In the genomic region with DNA sequence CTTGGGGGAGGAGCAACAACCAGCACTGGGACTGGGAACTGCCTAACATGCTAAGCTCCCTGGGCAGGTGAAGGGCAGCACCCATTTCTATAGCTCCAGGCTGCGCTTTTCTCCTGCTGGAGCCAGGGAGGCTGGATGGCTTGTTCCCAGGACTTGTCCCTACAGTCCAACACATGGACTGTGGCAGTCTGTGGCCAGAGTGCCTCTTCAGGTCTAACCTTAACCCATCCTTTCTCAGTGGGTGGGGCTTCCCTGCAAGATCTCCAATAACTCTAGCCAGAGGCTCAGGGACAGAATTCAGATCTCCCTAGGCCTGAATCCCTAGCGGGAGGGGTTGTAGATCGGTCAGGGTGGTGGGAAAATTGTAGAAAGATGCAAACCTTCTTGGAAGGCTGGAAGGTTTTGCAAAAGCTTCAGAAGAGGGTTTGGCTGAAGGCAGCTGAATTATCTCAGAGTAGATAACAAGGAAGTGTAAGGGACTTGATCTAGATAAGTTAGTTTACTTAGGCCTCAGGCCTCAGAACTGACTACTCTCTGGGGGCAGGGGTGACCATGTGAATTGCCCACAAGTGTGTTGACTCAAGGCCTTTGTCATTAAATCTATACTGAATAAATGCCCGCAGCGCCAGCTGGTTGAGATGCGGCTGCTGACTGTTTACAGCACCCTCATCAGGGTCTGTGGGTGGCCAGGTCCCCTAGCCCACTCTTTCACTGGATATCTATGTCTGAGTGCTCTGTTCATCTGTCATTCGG, we compare ENCODE assay signal across 16 cellular contexts.
DNase-seq lines count a peak whose midpoint lies in the region; FAIRE-seq and TF ChIP-seq lines count a peak whose summit lies in the region.
"Had no signal": no experiment of that assay in that cellular context is flagged by ENCODE, and none has a peak within 500 bp of the region (broad histone marks: within the 10 kb centered on the region; RNA-seq: fewer than 3 reads in every experiment).

No MANE protein-coding gene starts in this region.

- CTCF ChIA-PET in PC-9 (lab: Charles Lee), result interaction anchor here (1.7 kb wide), 1 partner anchor 19 kb away, joined by 5 read pairs; no protein-coding TSS in a partner anchor
- CTCF ChIA-PET in SK-N-SH (lab: Yijun Ruan, JAX), result no interaction called here

- no peak overlapping the region for H3K27ac Mint-ChIP-seq in astrocyte (ENCODE audit: unreplicated experiment)
- H3K27ac Mint-ChIP-seq: CD4-positive, alpha-beta T cell had no signal

- no peak overlapping the region for H2AFZ ChIP-seq in PC-9
- no peak overlapping the region for H2AFZ ChIP-seq in astrocyte (ENCODE audit: low read depth, low read length)
- H2AFZ ChIP-seq in SK-N-SH (ENCODE audit: low read depth), result no peak overlapping the region

- H3K27ac ChIP-seq in C4-2B, result peak overlapping the region; percentile 36
- peak overlapping the region; percentile 14; the same call in 1 of the 2 replicates for H3K27ac ChIP-seq in PC-9
- no peak overlapping the region for H3K27ac ChIP-seq in astrocyte (ENCODE audit: low read depth, low read length)
- H3K27ac ChIP-seq in SK-N-SH (ENCODE audit: low read depth in 2 of 2, low read length in 1 of 2), result no peak overlapping the region
- no peak overlapping the region for H3K27ac ChIP-seq in colonic mucosa
- H3K27ac ChIP-seq: BLaER1 treated with 17β-estradiol and CSF1 and Interleukin-3, amounts not matched to agents 10 nM and 100 nM had no signal

- H4K20me1 ChIP-seq in PC-9 (ENCODE audit: insufficient read depth), result no peaks in the 10 kb centered on the region
- no peaks in the 10 kb centered on the region for H4K20me1 ChIP-seq in astrocyte (ENCODE audit: insufficient read depth, low read length)
- H4K20me1 ChIP-seq in SK-N-SH (ENCODE audit: insufficient read depth), result no peaks in the 10 kb centered on the region
- H4K20me1 ChIP-seq: BLaER1 treated with 17β-estradiol and CSF1 and Interleukin-3, amounts not matched to agents 10 nM and 100 nM had no signal

- H3K4me2 ChIP-seq in PC-9 (0 out of 2 replicates have a peak overlapping the region, but pooled peaks have one; percentile 7), astrocyte (ENCODE audit: low read length) (no peak overlapping the region), SK-N-SH (no peak overlapping the region)
- H3K4me2 ChIP-seq: BLaER1 treated with 17β-estradiol and CSF1 and Interleukin-3, amounts not matched to agents 10 nM and 100 nM had no signal

- no peak for TF ChIP-seq CTCF in C4-2B (conservative IDR thresholded peaks at IDR 0.05)
- TF ChIP-seq CTCF in PC-9 (conservative IDR thresholded peaks at IDR 0.05), result no peak
- no peak for TF ChIP-seq CTCF in astrocyte (IDR thresholded peaks at IDR 0.05; ENCODE audit: insufficient read depth, low read depth, low read length)
- TF ChIP-seq CTCF in fibroblast of the aortic adventitia (IDR thresholded peaks at IDR 0.05; ENCODE audit: insufficient read depth, low read length), result no peak
- no peak for TF ChIP-seq CTCF in SK-N-SH (IDR thresholded peaks at IDR 0.05)
- no peak for TF ChIP-seq CTCF in colonic mucosa (IDR thresholded peaks at IDR 0.05)

- no peak for FAIRE-seq in astrocyte (lab: Jason Lieb, UNC)
- FAIRE-seq: H54, HepG2, HTR-8/SVneo had no signal

- intact Hi-C loops in PC-9 (cut with micrococcal nuclease; ENCODE audit: unreplicated experiment) (no loop called here), colonic mucosa (cut with DNase I) (no loop called here)

- no peak for TF ChIP-seq EP300 in SK-N-SH (IDR thresholded peaks at IDR 0.05; ENCODE audit: borderline replicate concordance in 1 of 2, low read depth in 1 of 2, low read length in 1 of 2)

- H3K4me1 ChIP-seq in PC-9 (replicated peaks; ENCODE audit: insufficient read depth), result peaks cover 5% of the 10 kb centered on the region; the same call in 1 of the 2 replicates
- H3K4me1 ChIP-seq in astrocyte (ENCODE audit: insufficient read depth, low read length), result no peaks in the 10 kb centered on the region
- H3K4me1 ChIP-seq in SK-N-SH (ENCODE audit: control insufficient read depth in 1 of 2, insufficient read depth in 2 of 2, low read depth in 1 of 2, low read length in 1 of 2), result no peaks in the 10 kb centered on the region
- H3K4me1 ChIP-seq in colonic mucosa, result no peaks in the 10 kb centered on the region

- POLR2A ChIA-PET in PC-9 (lab: Charles Lee; ENCODE audit: unreplicated experiment), result no interaction called here
- POLR2A ChIA-PET in SK-N-SH (lab: Yijun Ruan, JAX), result no interaction called here

- DNase-seq in PC-9, result peak; percentile 48 to 81
- peak; percentile 74 for DNase-seq in astrocyte (ENCODE audit: low read depth)
- DNase-seq in fibroblast of the aortic adventitia (ENCODE audit: low read depth), result peak; percentile 84
- no peak for DNase-seq in SK-N-SH
- DNase-seq in colonic mucosa, result no peak
- no peak for DNase-seq in activated effector memory CD4-positive, alpha-beta T cell treated with anti-CD3 and anti-CD28 coated beads, Interleukin-2, amount 50 U/mL, for 16 hours
- DNase-seq: 8988T; ACHN; Calu3; CD4-positive, alpha-beta T cell; DMS 273 treated with DMSO at 0.1 percent for 48 hours had no signal

- H3K4me3 Mint-ChIP-seq in astrocyte (ENCODE audit: unreplicated experiment), result no peak overlapping the region
- H3K4me3 Mint-ChIP-seq: CD4-positive, alpha-beta T cell had no signal

- BruUV-seq in PC-9 (replicated peaks; lab: Mats Ljungman, UMichigan), result no TSS peak

- H3K79me2 ChIP-seq in PC-9 (ENCODE audit: low read depth) (no peaks in the 10 kb centered on the region), astrocyte (ENCODE audit: insufficient read depth, low read length) (no peaks in the 10 kb centered on the region), SK-N-SH (ENCODE audit: insufficient read depth) (no peaks in the 10 kb centered on the region)

- peaks cover 19% of the 10 kb centered on the region for H3K9me3 Mint-ChIP-seq in astrocyte (ENCODE audit: unreplicated experiment)

- no peak for TF ChIP-seq RAD21 in SK-N-SH (IDR thresholded peaks at IDR 0.05; ENCODE audit: low read length)

- no peak overlapping the region for H3K9ac ChIP-seq in astrocyte (ENCODE audit: low read length)
- no peak overlapping the region for H3K9ac ChIP-seq in SK-N-SH
- no peak overlapping the region for H3K9ac ChIP-seq in colonic mucosa (ENCODE audit: low read depth in 2 of 2, low read length in 2 of 2)
- H3K9ac ChIP-seq: BLaER1 treated with 17β-estradiol and CSF1 and Interleukin-3, amounts not matched to agents 10 nM and 100 nM had no signal

- H3K4me1 Mint-ChIP-seq in astrocyte (ENCODE audit: low read depth, unreplicated experiment), result peaks cover 4% of the 10 kb centered on the region

- H3K36me3 Mint-ChIP-seq in astrocyte (ENCODE audit: low read depth, unreplicated experiment), result peaks cover 2% of the 10 kb centered on the region

- no peaks in the 10 kb centered on the region for H3K27me3 Mint-ChIP-seq in astrocyte (ENCODE audit: low read depth, unreplicated experiment)

- H3K36me3 ChIP-seq in PC-9 (ENCODE audit: low read depth), result no peaks in the 10 kb centered on the region
- no peaks in the 10 kb centered on the region for H3K36me3 ChIP-seq in astrocyte (ENCODE audit: insufficient read depth, low read length)
- no peaks in the 10 kb centered on the region for H3K36me3 ChIP-seq in SK-N-SH (replicated peaks in 1 of 2; ENCODE audit: control insufficient read depth in 1 of 2, insufficient read depth in 2 of 2, low read length in 1 of 2)
- H3K36me3 ChIP-seq in colonic mucosa, result no peaks in the 10 kb centered on the region
- H3K36me3 ChIP-seq: BLaER1 treated with 17β-estradiol and CSF1 and Interleukin-3, amounts not matched to agents 10 nM and 100 nM had no signal

- H3K27me3 ChIP-seq in PC-9 (ENCODE audit: insufficient read depth, low read depth) (no peaks in the 10 kb centered on the region), astrocyte (ENCODE audit: insufficient read depth, low read length) (no peaks in the 10 kb centered on the region), SK-N-SH (ENCODE audit: insufficient read depth) (no peaks in the 10 kb centered on the region), colonic mucosa (no peaks in the 10 kb centered on the region)
- H3K27me3 ChIP-seq: BLaER1 treated with 17β-estradiol and CSF1 and Interleukin-3, amounts not matched to agents 10 nM and 100 nM had no signal

- H3F3A ChIP-seq in PC-9 (ENCODE audit: insufficient read depth, low read depth), result peaks cover 21% of the 10 kb centered on the region; the same call in 1 of the 2 replicates
- H3F3A ChIP-seq in SK-N-SH (replicated peaks; ENCODE audit: insufficient read depth), result no peaks in the 10 kb centered on the region

- H3K9me2 ChIP-seq in PC-9 (ENCODE audit: insufficient read depth) (no peaks in the 10 kb centered on the region), SK-N-SH (no peaks in the 10 kb centered on the region)

- WGBS in SK-N-SH (ENCODE audit: low lambda C conversion rate), result 93% methylated on average over 7 of the region's 7 CpGs

- H3K4me3 ChIP-seq in PC-9 (no peak overlapping the region), astrocyte (ENCODE audit: insufficient read depth, low read depth, low read length) (no peak overlapping the region), fibroblast of the aortic adventitia (ENCODE audit: low read depth, low read length) (no peak overlapping the region), SK-N-SH (ENCODE audit: low read depth in 2 of 2, low read length in 1 of 2) (no peak overlapping the region), colonic mucosa (no peak overlapping the region)
- H3K4me3 ChIP-seq: BLaER1 treated with 17β-estradiol and CSF1 and Interleukin-3, amounts not matched to agents 10 nM and 100 nM had no signal

- H3K9me3 ChIP-seq in PC-9 (ENCODE audit: insufficient read depth, low read depth) (peaks cover 44% of the 10 kb centered on the region), astrocyte (ENCODE audit: insufficient read depth, low read depth, low read length) (peaks cover 11% of the 10 kb centered on the region), SK-N-SH (0 out of 2 replicates have a peak, but pooled peaks cover 9% of the 10 kb centered on the region), colonic mucosa (no peaks in the 10 kb centered on the region)

TF ChIP-seq in SK-N-SH, 30 proteins besides CTCF, POLR2A, EP300 and RAD21:
- no peak for TF ChIP-seq FOXM1 (IDR thresholded peaks at IDR 0.05; ENCODE audit: low read depth)

Comparison
In these comparisons a context has a peak if more than half of its experiments do, and no peak if none do; other contexts are left out.
1. H3K27ac ChIP-seq: peak in C4-2B (single experiment) and PC-9 (single experiment); none in astrocyte (single experiment), SK-N-SH (0 of 2) and colonic mucosa (single experiment).
2. DNase-seq: peak in PC-9 (2 of 2), astrocyte (single experiment) and fibroblast of the aortic adventitia (single experiment); none in SK-N-SH (single experiment), colonic mucosa (single experiment) and activated effector memory CD4-positive, alpha-beta T cell treated with anti-CD3 and anti-CD28 coated beads, Interleukin-2, amount 50 U/mL, for 16 hours (single experiment).